14 cellular contexts compared by ENCODE assay signal in the genomic region with DNA sequence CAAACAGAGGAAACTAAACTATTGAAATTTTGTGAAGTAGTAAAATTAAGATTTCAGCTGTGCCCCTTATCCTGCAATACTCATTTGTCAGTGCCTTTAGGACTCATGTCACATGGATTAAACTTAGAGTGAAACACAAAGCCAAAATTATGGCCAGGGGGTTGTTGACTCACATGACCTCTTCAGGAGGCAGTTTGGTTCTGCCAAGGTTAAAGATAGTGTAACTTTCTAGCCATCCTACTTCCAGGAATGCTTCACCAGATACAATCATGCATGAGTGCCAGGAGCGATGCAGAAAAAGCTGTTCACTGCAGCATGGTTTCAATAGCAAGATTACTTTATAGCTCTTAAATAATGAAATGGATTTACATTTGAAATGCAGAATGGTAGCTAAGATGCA. TPM values are rescaled to one million over a fixed set of nuclear protein-coding genes. Genes with fewer than 3 reads are reported as not detected.
"Had no signal": no experiment of that assay in that cellular context is flagged by ENCODE, and none has a peak within 500 bp of the region (broad histone marks: within the 10 kb centered on the region; RNA-seq: fewer than 3 reads in every experiment).

No MANE protein-coding gene starts in this region.

RNA-seq across cellular contexts. Expression of gene CIDEA, which starts 41.9 kb away (rescaled TPM):
- total RNA-seq: activated B cell treated with CpG ODN at 0.5 μM for 24 hours; activated CD4-positive, alpha-beta memory T cell treated with anti-CD3 and anti-CD28 coated beads for 36 hours; activated CD4-positive, alpha-beta T cell treated with anti-CD3 and anti-CD28 coated beads, Interleukin-2, amount 10 ng/mL, durations not matched to agents 24 days and 14 days; activated CD8-positive, alpha-beta memory T cell treated with anti-CD3 and anti-CD28 coated beads for 36 hours; activated CD8-positive, alpha-beta T cell treated with anti-CD3 and anti-CD28 coated beads for 36 hours; activated naive CD4-positive, alpha-beta T cell treated with anti-CD3 and anti-CD28 coated beads for 36 hours; activated naive CD4-positive, alpha-beta T cell treated with anti-CD3 and anti-CD28 coated beads, Interleukin-2, amount 50 U/mL, for 72 hours; activated naive CD8-positive, alpha-beta T cell treated with anti-CD3 and anti-CD28 coated beads for 36 hours; activated T-cell treated with anti-CD3 and anti-CD28 coated beads, Interleukin-2, amount 50 U/mL, for 4 hours; activated T-cell treated with anti-CD3 and anti-CD28 coated beads, Interleukin-2, amount 50 U/mL, for 72 hours; activated T-helper 1 cell treated with anti-CD3 and anti-CD28 coated beads, Interleukin-12 subunit alpha, Interleukin-12 subunit beta, Interleukin-2, Interleukin-4 antibody, amounts not matched to agents 30 ng/mL and 10 ng/mL and 1 ng/mL, durations not matched to agents 14 hours and 24 hours and 36 hours; activated T-helper 17 cell treated with anti-CD3 and anti-CD28 coated beads, Interleukin-2, amount 50 U/mL, for 72 hours; cerebellum had no signal
- polyA plus RNA-seq: aorta had no signal
